In the genomic region with DNA sequence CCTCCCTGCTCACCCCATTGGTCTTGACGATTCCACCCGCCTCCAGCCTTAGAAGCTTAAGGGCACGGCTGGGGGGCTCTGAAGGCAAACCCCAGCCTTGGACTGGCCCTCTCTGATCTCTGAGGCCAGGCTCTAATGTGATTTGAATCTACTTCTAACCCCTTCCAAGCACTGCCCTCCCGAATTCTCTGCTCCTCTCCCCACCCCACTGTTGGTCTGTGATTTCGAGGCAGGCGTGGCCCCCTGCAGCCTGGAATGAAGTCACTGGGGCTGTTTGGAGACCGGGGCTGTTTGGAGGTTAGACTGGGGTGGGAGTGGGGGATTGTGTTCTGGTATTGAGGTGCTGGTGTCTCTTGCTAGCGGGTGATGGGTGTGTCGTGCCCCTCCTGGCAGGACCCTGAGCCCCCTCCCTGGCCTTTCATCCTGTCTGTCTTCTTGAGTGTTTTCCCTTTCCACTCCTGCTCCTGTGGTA, we compare ENCODE assay signal across 11 cellular contexts. TPM values are rescaled to one million over a fixed set of nuclear protein-coding genes. Genes with fewer than 3 reads are reported as not detected.
DNase-seq lines count a peak whose midpoint lies in the region; ATAC-seq, FAIRE-seq and TF ChIP-seq lines count a peak whose summit lies in the region.
"Had no signal": no experiment of that assay in that cellular context is flagged by ENCODE, and none has a peak within 500 bp of the region (broad histone marks: within the 10 kb centered on the region; RNA-seq: fewer than 3 reads in every experiment).

No MANE protein-coding gene starts in this region.

- no peak for TF ChIP-seq RAD21 in K562 (CRISPR knock-in tag; conservative IDR thresholded peaks at IDR 0.05 in 1 of 2, IDR thresholded peaks at IDR 0.05 in 1 of 2)

- H2AFZ ChIP-seq in K562 (ENCODE audit: low read depth, low read length), result peak overlapping the region; percentile 67; the same call in 1 of the 2 replicates
- no peak overlapping the region for H2AFZ ChIP-seq in Karpas-422 (ENCODE audit: low read length)

- peaks cover 20 to 53% of the 10 kb centered on the region in 2 experiments for H3K4me1 ChIP-seq in K562 (replicated peaks in 1 of 2; ENCODE audit: control insufficient read depth in 2 of 2, insufficient read depth in 2 of 2, low read length in 2 of 2)
- H3K4me1 ChIP-seq in stomach, result peaks cover 33 to 64% (median 55%) of the 10 kb centered on the region in 4 donors
- H3K4me1 ChIP-seq in Karpas-422 (ENCODE audit: low read length), result peaks cover 18% of the 10 kb centered on the region

- intact Hi-C loops in K562 (cut with micrococcal nuclease) (no loop called here), stomach (cut with DNase I; ENCODE audit: low total_unique reads) (no loop called here)

- peak overlapping the region; percentile 28 for H3K4me2 ChIP-seq in K562 (ENCODE audit: insufficient read depth, low read length)
- H3K4me2 ChIP-seq in Karpas-422 (ENCODE audit: low read depth, low read length, poor library complexity, severe bottlenecking), result no peak overlapping the region

- H3K36me3 ChIP-seq in K562 (ENCODE audit: control insufficient read depth, insufficient read depth, low read length) (no peaks in the 10 kb centered on the region), stomach (peaks cover 13 to 26% (median 25%) of the 10 kb centered on the region in 4 donors), Karpas-422 (ENCODE audit: insufficient read depth, low read length) (no peaks in the 10 kb centered on the region)

- H3K9me2 ChIP-seq in Karpas-422 (replicated peaks; ENCODE audit: insufficient read depth, low read length), result no peaks in the 10 kb centered on the region

- H3K79me2 ChIP-seq in K562 (ENCODE audit: control insufficient read depth, insufficient read depth, low read length), result no peaks in the 10 kb centered on the region
- no peaks in the 10 kb centered on the region for H3K79me2 ChIP-seq in Karpas-422 (ENCODE audit: low read length)

- no peaks in the 10 kb centered on the region for H3K9me1 ChIP-seq in K562 (ENCODE audit: control insufficient read depth, insufficient read depth, low read length)

- TF ChIP-seq POLR2A in K562 (conservative IDR thresholded peaks at IDR 0.05), result no peak
- no peak for TF ChIP-seq POLR2A in stomach (IDR thresholded peaks at IDR 0.05)

- H3K9ac ChIP-seq in K562 (ENCODE audit: insufficient read depth in 1 of 2, low read depth in 2 of 2, low read length in 2 of 2) (peak overlapping the region in 1 of 2 experiments; percentile 81; a peak in 2 of 4 replicates), Karpas-422 (ENCODE audit: low read length) (no peak overlapping the region)

- TF ChIP-seq EP300 in K562 (IDR thresholded peaks at IDR 0.05; ENCODE audit: low read length) (no peak), stomach (IDR thresholded peaks at IDR 0.05) (no peak)

- H4K20me1 ChIP-seq in K562 (replicated peaks; ENCODE audit: control insufficient read depth, insufficient read depth, low read length) (no peaks in the 10 kb centered on the region), Karpas-422 (ENCODE audit: insufficient read depth, low read depth, low read length) (no peaks in the 10 kb centered on the region)

- H3K27me3 ChIP-seq in K562 (ENCODE audit: control insufficient read depth in 2 of 2, insufficient read depth in 2 of 2, low read length in 2 of 2), result no peaks in the 10 kb centered on the region
- H3K27me3 ChIP-seq in stomach, result peaks cover 0 to 84% (median 44%) of the 10 kb centered on the region in 3 donors
- no peaks in the 10 kb centered on the region; the same call in 1 of the 2 replicates for H3K27me3 ChIP-seq in Karpas-422 (ENCODE audit: low read length)

- no TSS peak for BruUV-seq in K562 (replicated peaks; lab: Mats Ljungman, UMichigan)

- TF ChIP-seq CTCF in K562 (IDR thresholded peaks at IDR 0.05 in 2 of 3, conservative IDR thresholded peaks at IDR 0.05 in 1 of 3; ENCODE audit: insufficient read depth in 2 of 3, low read depth in 1 of 3, low read length in 3 of 3), result no peak
- TF ChIP-seq CTCF in stomach (IDR thresholded peaks at IDR 0.05), result no peak

- peak; percentile 15 for FAIRE-seq in K562 (lab: Jason Lieb, UNC)

- H3K4me3 ChIP-seq in K562 (no peak overlapping the region), stomach (peak overlapping the region; percentile 42 to 62 (median 50)), Karpas-422 (ENCODE audit: low read length) (no peak overlapping the region)

- H3K27ac ChIP-seq in K562 (ENCODE audit: extremely low read depth, low read depth, low read length), result peak overlapping the region; percentile 35; the same call in 1 of the 3 replicates
- H3K27ac ChIP-seq in stomach, result peak overlapping the region; percentile 84 to 93 (median 88)
- H3K27ac ChIP-seq in Karpas-422 (ENCODE audit: low read length), result no peak overlapping the region

- ATAC-seq in K562 (peak; percentile 24; the same call in 2 of the 3 replicates), GM18861 (IDR thresholded peaks at IDR 0.05; ENCODE audit: unreplicated experiment) (no peak)
- ATAC-seq: activated naive CD8-positive, alpha-beta T cell treated with anti-CD3 and anti-CD28 coated beads, Interleukin-2, amount 50 U/mL, for 24 hours had no signal

- POLR2A ChIA-PET in K562 (lab: Yijun Ruan, JAX), result interaction anchor here (0.6 to 1.2 kb wide), 5 partner anchors 10 to 71 kb away, joined by 3 to 5 read pairs (median 3); a partner anchor contains a TSS

- H3K9me3 ChIP-seq in K562 (replicated peaks; ENCODE audit: control insufficient read depth, insufficient read depth, low read depth, low read length) (no peaks in the 10 kb centered on the region), stomach (no peaks in the 10 kb centered on the region), Karpas-422 (ENCODE audit: low read length) (no peaks in the 10 kb centered on the region)

- DNase-seq in DMS 273 (lab: John Stamatoyannopoulos, UW; ENCODE audit: unreplicated experiment) (peak; percentile 27), DMS 273 treated with DMSO at 0.1 percent for 48 hours (lab: John Stamatoyannopoulos, UW) (no peak), K562 (ENCODE audit: extremely low read depth in 1 of 4, low spot score in 3 of 4) (peak in 1 of 4 experiments; percentile 23), left kidney (ENCODE audit: low read depth, low spot score) (peak; percentile 52), stomach (no peak), mucosa of gallbladder (ENCODE audit: low spot score) (no peak), Karpas-422 (no peak)
- DNase-seq: activated naive CD8-positive, alpha-beta T cell treated with anti-CD3 and anti-CD28 coated beads, Interleukin-2, amount 50 U/mL, for 24 hours; NCI-H1048; stimulated activated CD4-positive, alpha-beta T cell treated with anti-CD3 and anti-CD28 coated beads, Interleukin-2, amount 100 ng/mL, for 24 hours had no signal

- in situ Hi-C loops in K562 (cut with MboI), result no loop called here

- 44% methylated on average over 7 of the region's 9 CpGs for WGBS in K562 (ENCODE audit: insufficient coverage, low coverage, missing lambda C conversion rate)
- 14 to 28% (median 20%) methylated on average over 9 of the region's 9 CpGs for WGBS in stomach, 5 donors

- CTCF ChIA-PET in K562 (lab: Yijun Ruan, JAX; ENCODE audit: low intra/inter-chr PET ratio), result no interaction called here

RNA-seq across cellular contexts. Expression of a gene that starts 2.2 kb away (rescaled TPM):
- total RNA-seq in K562 (2011; cell fraction: chromatin; rRNA removed; ENCODE audit: low replicate concordance), result 7.8 and 23.1 TPM in 2 replicates
- 14.2 and 16.3 TPM in 2 replicates for total RNA-seq in K562 (2011; cell fraction: nucleolus; rRNA removed)
- total RNA-seq in K562 (2011; cell fraction: nucleoplasm; rRNA removed), result 10.2 and 11.2 TPM in 2 replicates
- total RNA-seq in K562 (2014; rRNA removed) (5.1 and 5.9 TPM in 2 replicates), K562 (2014; rRNA removed; fragmentation: Illumina TruSeq; extraction: Trizol) (1.9 and 2.2 TPM in 2 replicates), K562 (2015; rRNA removed; fragmentation: Illumina TruSeq; extraction: Trizol) (1.6 and 2.1 TPM in 2 replicates), K562 (2021) (5.0 and 6.0 TPM in 2 replicates), stomach (10 to 100 TPM in 3 of 5 donors, 1 to 10 TPM in 2; 2.3 to 43.9 (median 31.2) TPM), mucosa of gallbladder (92.8 TPM)
- polyA plus RNA-seq in K562 (2011; rRNA removed) (1.6 and 2.4 TPM in 2 replicates), K562 (2014; fragmentation: Illumina TruSeq; extraction: Trizol) (6.2 and 6.4 TPM in 2 replicates), K562 (2014; fragmentation: Nextera tagmentation; extraction: Ambion mirVana) (under 1 TPM; 0.04 to 0.08 TPM), K562 (2014; rRNA removed) (3.0 and 4.1 TPM in 2 replicates), stomach (10 to 100 TPM in 2 of 3 donors, 1 to 10 TPM in 1; 9.5 to 34.7 (median 14.7) TPM)
- polyA plus RNA-seq in K562 (2011; cell fraction: cytosol; rRNA removed), result 1.8 and 4.1 TPM in 2 replicates
- 7.6 and 13.2 TPM in 2 replicates for polyA plus RNA-seq in K562 (2011; cell fraction: nucleus; rRNA removed)
- 3.2 and 6.3 TPM in 2 replicates for polyA plus RNA-seq in K562 (2012)
- polyA minus RNA-seq in K562 (2011; rRNA and poly(A)+ RNA removed), result 0.87 and 1.7 TPM in 2 replicates
- 2.4 and 2.7 TPM in 2 replicates for polyA minus RNA-seq in K562 (2011; cell fraction: cytosol; rRNA and poly(A)+ RNA removed)
- 2.4 and 3.4 TPM in 2 replicates for polyA minus RNA-seq in K562 (2011; cell fraction: nucleus; rRNA and poly(A)+ RNA removed)
- total RNA-seq in Karpas-422 (2014; rRNA removed; shearing (Covaris generic); ENCODE audit: low replicate concordance), result 0.18 and 1.5 TPM in 2 replicates

RNA-seq across cellular contexts. Expression of a gene that starts 9.6 kb away (rescaled TPM):
- total RNA-seq in K562 (2011; cell fraction: chromatin; rRNA removed; ENCODE audit: low replicate concordance), result 17.7 and 44.9 TPM in 2 replicates
- total RNA-seq in K562 (2011; cell fraction: nucleolus; rRNA removed), result 41.2 and 48.0 TPM in 2 replicates
- total RNA-seq in K562 (2011; cell fraction: nucleoplasm; rRNA removed), result 37.9 and 44.1 TPM in 2 replicates
- 80.6 and 95.1 TPM in 2 replicates for total RNA-seq in K562 (2014; rRNA removed)
- 58.3 and 61.3 TPM in 2 replicates for total RNA-seq in K562 (2014; rRNA removed; fragmentation: Illumina TruSeq; extraction: Trizol)
- total RNA-seq in K562 (2015; rRNA removed; fragmentation: Illumina TruSeq; extraction: Trizol), result 66.3 and 70.2 TPM in 2 replicates
- 65.7 and 67.9 TPM in 2 replicates for total RNA-seq in K562 (2021)
- 60.8 and 81.8 TPM in 2 replicates for polyA plus RNA-seq in K562 (2011; rRNA removed)
- 63.1 and 98.3 TPM in 2 replicates for polyA plus RNA-seq in K562 (2011; cell fraction: cytosol; rRNA removed)
- 42.4 and 82.9 TPM in 2 replicates for polyA plus RNA-seq in K562 (2011; cell fraction: nucleus; rRNA removed)
- 80.4 and 82.0 TPM in 2 replicates for polyA plus RNA-seq in K562 (2012)
- polyA plus RNA-seq in K562 (2014; fragmentation: Illumina TruSeq; extraction: Trizol), result 114 and 142 TPM in 2 replicates
- polyA plus RNA-seq in K562 (2014; fragmentation: Nextera tagmentation; extraction: Ambion mirVana), result 10 to 100 TPM; 70.5 to 78.9 TPM
- polyA plus RNA-seq in K562 (2014; rRNA removed), result 103 and 135 TPM in 2 replicates
- 14.3 and 24.3 TPM in 2 replicates for polyA minus RNA-seq in K562 (2011; rRNA and poly(A)+ RNA removed)
- polyA minus RNA-seq in K562 (2011; cell fraction: cytosol; rRNA and poly(A)+ RNA removed), result 11.5 and 25.5 TPM in 2 replicates
- 19.3 and 20.3 TPM in 2 replicates for polyA minus RNA-seq in K562 (2011; cell fraction: nucleus; rRNA and poly(A)+ RNA removed)
- total RNA-seq in stomach, result 100 to 1,000 TPM in 2 of 5 donors, 10 to 100 TPM in 2, 1 to 10 TPM in 1; 9.3 to 312 (median 25.9) TPM
- polyA plus RNA-seq in stomach, result 100 to 1,000 TPM; 106 to 134 (median 132) TPM
- 66.1 TPM for total RNA-seq in mucosa of gallbladder
- total RNA-seq in Karpas-422 (2014; rRNA removed; shearing (Covaris generic); ENCODE audit: low replicate concordance), result 77.8 and 78.6 TPM in 2 replicates

RNA-seq across cellular contexts. Expression of a gene that starts 40.1 kb away (rescaled TPM):
- 14.2 and 27.1 TPM in 2 replicates for total RNA-seq in K562 (2011; cell fraction: chromatin; rRNA removed; ENCODE audit: low replicate concordance)
- total RNA-seq in K562 (2011; cell fraction: nucleolus; rRNA removed), result 12.6 and 13.8 TPM in 2 replicates
- total RNA-seq in K562 (2011; cell fraction: nucleoplasm; rRNA removed), result 12.0 and 14.7 TPM in 2 replicates
- 3.3 and 3.5 TPM in 2 replicates for total RNA-seq in K562 (2014; rRNA removed)
- 2.7 and 2.8 TPM in 2 replicates for total RNA-seq in K562 (2014; rRNA removed; fragmentation: Illumina TruSeq; extraction: Trizol)
- 2.5 and 3.2 TPM in 2 replicates for total RNA-seq in K562 (2015; rRNA removed; fragmentation: Illumina TruSeq; extraction: Trizol)
- 4.6 and 5.6 TPM in 2 replicates for total RNA-seq in K562 (2021)
- polyA plus RNA-seq in K562 (2011; rRNA removed), result 3.2 and 4.7 TPM in 2 replicates
- 2.6 and 5.3 TPM in 2 replicates for polyA plus RNA-seq in K562 (2011; cell fraction: cytosol; rRNA removed)
- polyA plus RNA-seq in K562 (2011; cell fraction: nucleus; rRNA removed), result 9.1 and 15.6 TPM in 2 replicates
- 3.2 and 6.6 TPM in 2 replicates for polyA plus RNA-seq in K562 (2012)
- 3.4 and 4.2 TPM in 2 replicates for polyA plus RNA-seq in K562 (2014; fragmentation: Illumina TruSeq; extraction: Trizol)
- under 1 TPM; 0.74 to 0.79 TPM for polyA plus RNA-seq in K562 (2014; fragmentation: Nextera tagmentation; extraction: Ambion mirVana)
- 4.1 and 6.3 TPM in 2 replicates for polyA plus RNA-seq in K562 (2014; rRNA removed)
- 3.3 and 5.3 TPM in 2 replicates for polyA minus RNA-seq in K562 (2011; rRNA and poly(A)+ RNA removed)
- polyA minus RNA-seq in K562 (2011; cell fraction: cytosol; rRNA and poly(A)+ RNA removed), result 2.5 TPM in 2 replicates
- 3.2 and 3.9 TPM in 2 replicates for polyA minus RNA-seq in K562 (2011; cell fraction: nucleus; rRNA and poly(A)+ RNA removed)
- total RNA-seq in stomach, result 100 to 1,000 TPM in 2 of 5 donors, 10 to 100 TPM in 3; 53.1 to 402 (median 81.7) TPM
- polyA plus RNA-seq in stomach, result 10 to 100 TPM; 13.1 to 47.7 (median 25.3) TPM
- total RNA-seq in mucosa of gallbladder, result 202 TPM
- 7.3 and 10.9 TPM in 2 replicates for total RNA-seq in Karpas-422 (2014; rRNA removed; shearing (Covaris generic); ENCODE audit: low replicate concordance)

RNA-seq across cellular contexts. Expression of a gene that starts 52.1 kb away (rescaled TPM):
- 10.0 and 22.8 TPM in 2 replicates for total RNA-seq in K562 (2011; cell fraction: chromatin; rRNA removed; ENCODE audit: low replicate concordance)
- 19.2 and 22.0 TPM in 2 replicates for total RNA-seq in K562 (2011; cell fraction: nucleolus; rRNA removed)
- 14.4 and 20.3 TPM in 2 replicates for total RNA-seq in K562 (2011; cell fraction: nucleoplasm; rRNA removed)
- total RNA-seq in K562 (2014; rRNA removed) (4.5 and 5.5 TPM in 2 replicates), K562 (2014; rRNA removed; fragmentation: Illumina TruSeq; extraction: Trizol) (2.1 and 4.0 TPM in 2 replicates), K562 (2015; rRNA removed; fragmentation: Illumina TruSeq; extraction: Trizol) (3.9 and 5.2 TPM in 2 replicates), K562 (2021) (7.5 and 9.4 TPM in 2 replicates), stomach (10 to 100 TPM in 3 of 5 donors, 1 to 10 TPM in 2; 3.2 to 42.9 (median 22.4) TPM), mucosa of gallbladder (54.2 TPM)
- polyA plus RNA-seq in K562 (2011; rRNA removed) (5.3 and 6.0 TPM in 2 replicates), K562 (2014; fragmentation: Illumina TruSeq; extraction: Trizol) (5.5 and 5.9 TPM in 2 replicates), K562 (2014; fragmentation: Nextera tagmentation; extraction: Ambion mirVana) (under 1 TPM; 0.38 to 0.76 TPM), K562 (2014; rRNA removed) (5.6 and 7.1 TPM in 2 replicates), stomach (10 to 100 TPM in 2 of 3 donors, 1 to 10 TPM in 1; 9.1 to 21.5 (median 11.2) TPM)
- polyA plus RNA-seq in K562 (2011; cell fraction: cytosol; rRNA removed), result 5.6 and 10.7 TPM in 2 replicates
- 18.7 and 30.5 TPM in 2 replicates for polyA plus RNA-seq in K562 (2011; cell fraction: nucleus; rRNA removed)
- polyA plus RNA-seq in K562 (2012), result 8.4 and 12.5 TPM in 2 replicates
- polyA minus RNA-seq in K562 (2011; rRNA and poly(A)+ RNA removed), result 1.1 and 4.4 TPM in 2 replicates
- 2.8 and 8.3 TPM in 2 replicates for polyA minus RNA-seq in K562 (2011; cell fraction: cytosol; rRNA and poly(A)+ RNA removed)
- 2.0 and 4.3 TPM in 2 replicates for polyA minus RNA-seq in K562 (2011; cell fraction: nucleus; rRNA and poly(A)+ RNA removed)
- total RNA-seq in Karpas-422 (2014; rRNA removed; shearing (Covaris generic); ENCODE audit: low replicate concordance), result 10.6 and 20.2 TPM in 2 replicates

Comparison
In these comparisons a context has a peak if more than half of its experiments do, and no peak if none do; other contexts are left out.
1. DNase-seq: peak in DMS 273 (single experiment) and left kidney (single experiment); none in DMS 273 treated with DMSO at 0.1 percent for 48 hours (single experiment), stomach (single experiment), mucosa of gallbladder (single experiment) and Karpas-422 (single experiment).
2. H3K4me3 ChIP-seq: peak in stomach (4 of 4); none in K562 (single experiment) and Karpas-422 (single experiment).